1 cellular context compared by ENCODE assay signal in the genomic region with DNA sequence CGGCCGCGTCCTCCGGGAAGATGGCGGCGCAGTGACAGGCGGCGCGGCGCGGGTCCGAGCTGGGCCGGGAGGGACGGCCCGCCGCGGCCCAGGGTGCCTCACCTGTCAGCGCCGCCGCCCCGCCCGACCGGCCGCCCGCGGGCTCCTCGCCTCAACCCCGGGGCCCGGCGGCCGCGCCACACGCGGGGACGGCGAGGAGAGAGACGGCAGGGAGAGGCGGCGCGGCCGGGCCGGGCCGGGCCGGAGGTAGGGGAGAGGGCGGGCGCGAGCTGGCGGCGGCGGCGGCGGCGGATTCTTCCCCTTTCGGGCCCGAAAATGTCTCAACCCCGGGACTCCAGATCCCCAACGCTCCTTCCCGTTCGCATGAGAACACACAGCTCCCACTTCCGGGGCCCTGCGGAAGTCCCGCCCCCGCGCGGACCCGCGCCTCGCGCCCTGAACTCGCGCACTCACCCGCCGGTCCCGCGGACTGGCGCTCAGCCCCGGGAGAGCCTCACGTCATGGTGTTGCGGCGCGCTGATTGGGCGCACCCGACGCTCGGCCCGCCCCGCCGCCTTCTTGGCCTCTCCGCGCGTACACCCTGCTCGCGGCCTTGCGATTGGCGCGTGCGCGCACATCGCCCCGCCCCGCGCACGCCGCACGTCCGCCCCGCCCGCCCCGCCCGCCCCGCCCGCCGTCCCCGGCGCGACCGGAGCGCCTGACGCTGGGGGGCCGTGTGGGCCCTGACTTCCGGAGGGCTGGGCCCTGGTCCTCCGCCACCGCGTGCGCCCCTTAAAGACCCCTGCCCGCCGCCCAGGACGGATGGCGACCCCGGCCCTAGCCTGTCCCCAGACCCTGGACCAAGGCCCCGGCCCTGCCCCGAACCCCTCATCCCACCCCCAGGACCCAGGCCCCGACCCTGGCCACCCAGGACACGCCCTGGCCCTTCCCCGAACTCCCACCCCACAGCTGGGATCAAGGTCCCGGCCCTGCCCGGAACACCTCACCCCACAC.
A peak's percentile ranks its signal among the peaks of the same experiment; 100 is the strongest.
TF ChIP-seq lines count a peak whose summit lies in the region.

A gene (minus strand): TSS at position 380 of the 993 bp plus-strand sequence. CDS start 45,984 bp downstream, outside the sequence.

TF ChIP-seq in HepG2, 621 proteins besides CTCF, POLR2A, EP300 and RAD21 (continued from another document and continues in another):
- TF ChIP-seq, protein P1, sequence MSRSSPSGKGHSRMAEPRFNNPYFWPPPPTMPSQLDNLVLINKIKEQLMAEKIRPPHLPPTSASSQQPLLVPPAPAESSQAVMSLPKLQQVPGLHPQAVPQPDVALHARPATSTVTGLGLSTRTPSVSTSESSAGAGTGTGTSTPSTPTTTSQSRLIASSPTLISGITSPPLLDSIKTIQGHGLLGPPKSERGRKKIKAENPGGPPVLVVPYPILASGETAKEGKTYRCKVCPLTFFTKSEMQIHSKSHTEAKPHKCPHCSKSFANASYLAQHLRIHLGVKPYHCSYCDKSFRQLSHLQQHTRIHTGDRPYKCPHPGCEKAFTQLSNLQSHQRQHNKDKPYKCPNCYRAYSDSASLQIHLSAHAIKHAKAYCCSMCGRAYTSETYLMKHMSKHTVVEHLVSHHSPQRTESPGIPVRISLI (CRISPR knock-in tag; IDR thresholded peaks at IDR 0.05; ENCODE audit: borderline replicate concordance) = no peak
- TF ChIP-seq, protein P2, sequence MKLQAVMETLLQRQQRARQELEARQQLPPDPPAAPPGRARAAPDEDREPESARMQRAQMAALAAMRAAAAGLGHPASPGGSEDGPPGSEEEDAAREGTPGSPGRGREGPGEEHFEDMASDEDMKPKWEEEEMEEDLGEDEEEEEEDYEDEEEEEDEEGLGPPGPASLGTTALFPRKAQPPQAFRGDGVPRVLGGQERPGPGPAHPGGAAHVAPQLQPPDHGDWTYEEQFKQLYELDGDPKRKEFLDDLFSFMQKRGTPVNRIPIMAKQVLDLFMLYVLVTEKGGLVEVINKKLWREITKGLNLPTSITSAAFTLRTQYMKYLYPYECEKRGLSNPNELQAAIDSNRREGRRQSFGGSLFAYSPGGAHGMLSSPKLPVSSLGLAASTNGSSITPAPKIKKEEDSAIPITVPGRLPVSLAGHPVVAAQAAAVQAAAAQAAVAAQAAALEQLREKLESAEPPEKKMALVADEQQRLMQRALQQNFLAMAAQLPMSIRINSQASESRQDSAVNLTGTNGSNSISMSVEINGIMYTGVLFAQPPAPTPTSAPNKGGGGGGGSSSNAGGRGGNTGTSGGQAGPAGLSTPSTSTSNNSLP (IDR thresholded peaks at IDR 0.05; ENCODE audit: low read depth, low read length) = no peak
- TF ChIP-seq, protein P3, sequence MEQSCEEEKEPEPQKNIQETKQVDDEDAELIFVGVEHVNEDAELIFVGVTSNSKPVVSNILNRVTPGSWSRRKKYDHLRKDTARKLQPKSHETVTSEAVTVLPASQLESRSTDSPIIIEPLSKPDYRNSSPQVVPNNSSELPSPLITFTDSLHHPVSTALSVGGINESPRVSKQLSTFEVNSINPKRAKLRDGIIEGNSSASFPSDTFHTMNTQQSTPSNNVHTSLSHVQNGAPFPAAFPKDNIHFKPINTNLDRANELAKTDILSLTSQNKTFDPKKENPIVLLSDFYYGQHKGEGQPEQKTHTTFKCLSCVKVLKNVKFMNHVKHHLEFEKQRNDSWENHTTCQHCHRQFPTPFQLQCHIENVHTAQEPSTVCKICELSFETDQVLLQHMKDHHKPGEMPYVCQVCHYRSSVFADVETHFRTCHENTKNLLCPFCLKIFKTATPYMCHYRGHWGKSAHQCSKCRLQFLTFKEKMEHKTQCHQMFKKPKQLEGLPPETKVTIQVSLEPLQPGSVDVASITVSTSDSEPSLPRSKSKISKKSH (CRISPR knock-in tag; IDR thresholded peaks at IDR 0.05; ENCODE audit: borderline replicate concordance) = no peak
- peak; percentile 62 for TF ChIP-seq PHF20 (CRISPR knock-in tag; IDR thresholded peaks at IDR 0.05)
- TF ChIP-seq, protein P4, sequence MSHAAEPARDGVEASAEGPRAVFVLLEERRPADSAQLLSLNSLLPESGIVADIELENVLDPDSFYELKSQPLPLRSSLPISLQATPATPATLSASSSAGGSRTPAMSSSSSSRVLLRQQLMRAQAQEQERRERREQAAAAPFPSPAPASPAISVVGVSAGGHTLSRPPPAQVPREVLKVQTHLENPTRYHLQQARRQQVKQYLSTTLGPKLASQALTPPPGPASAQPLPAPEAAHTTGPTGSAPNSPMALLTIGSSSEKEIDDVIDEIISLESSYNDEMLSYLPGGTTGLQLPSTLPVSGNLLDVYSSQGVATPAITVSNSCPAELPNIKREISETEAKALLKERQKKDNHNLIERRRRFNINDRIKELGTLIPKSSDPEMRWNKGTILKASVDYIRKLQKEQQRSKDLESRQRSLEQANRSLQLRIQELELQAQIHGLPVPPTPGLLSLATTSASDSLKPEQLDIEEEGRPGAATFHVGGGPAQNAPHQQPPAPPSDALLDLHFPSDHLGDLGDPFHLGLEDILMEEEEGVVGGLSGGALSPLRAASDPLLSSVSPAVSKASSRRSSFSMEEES (CRISPR knock-in tag; IDR thresholded peaks at IDR 0.05) = no peak
- no peak for TF ChIP-seq ATAD3A (CRISPR knock-in tag; IDR thresholded peaks at IDR 0.05)
- TF ChIP-seq ZNF383 (CRISPR knock-in tag; IDR thresholded peaks at IDR 0.05; ENCODE audit: borderline replicate concordance) = no peak
- TF ChIP-seq ERF (CRISPR knock-in tag; IDR thresholded peaks at IDR 0.05) = peak; percentile 48
- TF ChIP-seq, protein P5, sequence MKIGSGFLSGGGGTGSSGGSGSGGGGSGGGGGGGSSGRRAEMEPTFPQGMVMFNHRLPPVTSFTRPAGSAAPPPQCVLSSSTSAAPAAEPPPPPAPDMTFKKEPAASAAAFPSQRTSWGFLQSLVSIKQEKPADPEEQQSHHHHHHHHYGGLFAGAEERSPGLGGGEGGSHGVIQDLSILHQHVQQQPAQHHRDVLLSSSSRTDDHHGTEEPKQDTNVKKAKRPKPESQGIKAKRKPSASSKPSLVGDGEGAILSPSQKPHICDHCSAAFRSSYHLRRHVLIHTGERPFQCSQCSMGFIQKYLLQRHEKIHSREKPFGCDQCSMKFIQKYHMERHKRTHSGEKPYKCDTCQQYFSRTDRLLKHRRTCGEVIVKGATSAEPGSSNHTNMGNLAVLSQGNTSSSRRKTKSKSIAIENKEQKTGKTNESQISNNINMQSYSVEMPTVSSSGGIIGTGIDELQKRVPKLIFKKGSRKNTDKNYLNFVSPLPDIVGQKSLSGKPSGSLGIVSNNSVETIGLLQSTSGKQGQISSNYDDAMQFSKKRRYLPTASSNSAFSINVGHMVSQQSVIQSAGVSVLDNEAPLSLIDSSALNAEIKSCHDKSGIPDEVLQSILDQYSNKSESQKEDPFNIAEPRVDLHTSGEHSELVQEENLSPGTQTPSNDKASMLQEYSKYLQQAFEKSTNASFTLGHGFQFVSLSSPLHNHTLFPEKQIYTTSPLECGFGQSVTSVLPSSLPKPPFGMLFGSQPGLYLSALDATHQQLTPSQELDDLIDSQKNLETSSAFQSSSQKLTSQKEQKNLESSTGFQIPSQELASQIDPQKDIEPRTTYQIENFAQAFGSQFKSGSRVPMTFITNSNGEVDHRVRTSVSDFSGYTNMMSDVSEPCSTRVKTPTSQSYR (CRISPR knock-in tag; IDR thresholded peaks at IDR 0.05; ENCODE audit: borderline replicate concordance) = no peak
- TF ChIP-seq, protein P6, sequence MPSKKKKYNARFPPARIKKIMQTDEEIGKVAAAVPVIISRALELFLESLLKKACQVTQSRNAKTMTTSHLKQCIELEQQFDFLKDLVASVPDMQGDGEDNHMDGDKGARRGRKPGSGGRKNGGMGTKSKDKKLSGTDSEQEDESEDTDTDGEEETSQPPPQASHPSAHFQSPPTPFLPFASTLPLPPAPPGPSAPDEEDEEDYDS (CRISPR knock-in tag; IDR thresholded peaks at IDR 0.05) = peak; percentile 33; the same call in 1 of the 2 replicates
- TF ChIP-seq TCF12 (IDR thresholded peaks at IDR 0.05) = no peak
- TF ChIP-seq TCF12 (CRISPR knock-in tag; IDR thresholded peaks at IDR 0.05) = no peak
- TF ChIP-seq SIN3A (IDR thresholded peaks at IDR 0.05; ENCODE audit: borderline replicate concordance, low read depth, low read length) = peak; percentile 66; the same call in 1 of the 2 replicates
- TF ChIP-seq GTF2F1 (IDR thresholded peaks at IDR 0.05; ENCODE audit: low read length) = no peak
- TF ChIP-seq, protein P7, sequence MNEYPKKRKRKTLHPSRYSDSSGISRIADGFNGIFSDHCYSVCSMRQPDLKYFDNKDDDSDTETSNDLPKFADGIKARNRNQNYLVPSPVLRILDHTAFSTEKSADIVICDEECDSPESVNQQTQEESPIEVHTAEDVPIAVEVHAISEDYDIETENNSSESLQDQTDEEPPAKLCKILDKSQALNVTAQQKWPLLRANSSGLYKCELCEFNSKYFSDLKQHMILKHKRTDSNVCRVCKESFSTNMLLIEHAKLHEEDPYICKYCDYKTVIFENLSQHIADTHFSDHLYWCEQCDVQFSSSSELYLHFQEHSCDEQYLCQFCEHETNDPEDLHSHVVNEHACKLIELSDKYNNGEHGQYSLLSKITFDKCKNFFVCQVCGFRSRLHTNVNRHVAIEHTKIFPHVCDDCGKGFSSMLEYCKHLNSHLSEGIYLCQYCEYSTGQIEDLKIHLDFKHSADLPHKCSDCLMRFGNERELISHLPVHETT (CRISPR knock-in tag; conservative IDR thresholded peaks at IDR 0.05) = peak; percentile 95
- TF ChIP-seq PCBP2 (optimal IDR thresholded peaks at IDR 0.05; ENCODE audit: low read depth, low read length, poor library complexity, severe bottlenecking) = no peak
- TF ChIP-seq, protein P8, sequence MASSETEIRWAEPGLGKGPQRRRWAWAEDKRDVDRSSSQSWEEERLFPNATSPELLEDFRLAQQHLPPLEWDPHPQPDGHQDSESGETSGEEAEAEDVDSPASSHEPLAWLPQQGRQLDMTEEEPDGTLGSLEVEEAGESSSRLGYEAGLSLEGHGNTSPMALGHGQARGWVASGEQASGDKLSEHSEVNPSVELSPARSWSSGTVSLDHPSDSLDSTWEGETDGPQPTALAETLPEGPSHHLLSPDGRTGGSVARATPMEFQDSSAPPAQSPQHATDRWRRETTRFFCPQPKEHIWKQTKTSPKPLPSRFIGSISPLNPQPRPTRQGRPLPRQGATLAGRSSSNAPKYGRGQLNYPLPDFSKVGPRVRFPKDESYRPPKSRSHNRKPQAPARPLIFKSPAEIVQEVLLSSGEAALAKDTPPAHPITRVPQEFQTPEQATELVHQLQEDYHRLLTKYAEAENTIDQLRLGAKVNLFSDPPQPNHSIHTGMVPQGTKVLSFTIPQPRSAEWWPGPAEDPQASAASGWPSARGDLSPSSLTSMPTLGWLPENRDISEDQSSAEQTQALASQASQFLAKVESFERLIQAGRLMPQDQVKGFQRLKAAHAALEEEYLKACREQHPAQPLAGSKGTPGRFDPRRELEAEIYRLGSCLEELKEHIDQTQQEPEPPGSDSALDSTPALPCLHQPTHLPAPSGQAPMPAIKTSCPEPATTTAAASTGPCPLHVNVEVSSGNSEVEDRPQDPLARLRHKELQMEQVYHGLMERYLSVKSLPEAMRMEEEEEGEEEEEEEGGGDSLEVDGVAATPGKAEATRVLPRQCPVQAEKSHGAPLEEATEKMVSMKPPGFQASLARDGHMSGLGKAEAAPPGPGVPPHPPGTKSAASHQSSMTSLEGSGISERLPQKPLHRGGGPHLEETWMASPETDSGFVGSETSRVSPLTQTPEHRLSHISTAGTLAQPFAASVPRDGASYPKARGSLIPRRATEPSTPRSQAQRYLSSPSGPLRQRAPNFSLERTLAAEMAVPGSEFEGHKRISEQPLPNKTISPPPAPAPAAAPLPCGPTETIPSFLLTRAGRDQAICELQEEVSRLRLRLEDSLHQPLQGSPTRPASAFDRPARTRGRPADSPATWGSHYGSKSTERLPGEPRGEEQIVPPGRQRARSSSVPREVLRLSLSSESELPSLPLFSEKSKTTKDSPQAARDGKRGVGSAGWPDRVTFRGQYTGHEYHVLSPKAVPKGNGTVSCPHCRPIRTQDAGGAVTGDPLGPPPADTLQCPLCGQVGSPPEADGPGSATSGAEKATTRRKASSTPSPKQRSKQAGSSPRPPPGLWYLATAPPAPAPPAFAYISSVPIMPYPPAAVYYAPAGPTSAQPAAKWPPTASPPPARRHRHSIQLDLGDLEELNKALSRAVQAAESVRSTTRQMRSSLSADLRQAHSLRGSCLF (CRISPR knock-in tag; IDR thresholded peaks at IDR 0.05; ENCODE audit: borderline replicate concordance) = no peak
- TF ChIP-seq FOSL1 (CRISPR knock-in tag; IDR thresholded peaks at IDR 0.05; ENCODE audit: borderline replicate concordance) = no peak
- TF ChIP-seq GFI1 (CRISPR knock-in tag; IDR thresholded peaks at IDR 0.05; ENCODE audit: borderline replicate concordance) = no peak
- TF ChIP-seq ATM (IDR thresholded peaks at IDR 0.05; ENCODE audit: borderline replicate concordance) = no peak
- TF ChIP-seq SALL1 (CRISPR knock-in tag; IDR thresholded peaks at IDR 0.05) = peak; percentile 64
- TF ChIP-seq, protein P9, sequence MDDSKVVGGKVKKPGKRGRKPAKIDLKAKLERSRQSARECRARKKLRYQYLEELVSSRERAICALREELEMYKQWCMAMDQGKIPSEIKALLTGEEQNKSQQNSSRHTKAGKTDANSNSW (CRISPR knock-in tag; IDR thresholded peaks at IDR 0.05; ENCODE audit: borderline replicate concordance) = no peak
- TF ChIP-seq CBX5 (CRISPR knock-in tag; IDR thresholded peaks at IDR 0.05; ENCODE audit: borderline replicate concordance) = 0 out of 2 replicates have a peak, but pooled peaks have one; percentile 12
- TF ChIP-seq, protein P10, sequence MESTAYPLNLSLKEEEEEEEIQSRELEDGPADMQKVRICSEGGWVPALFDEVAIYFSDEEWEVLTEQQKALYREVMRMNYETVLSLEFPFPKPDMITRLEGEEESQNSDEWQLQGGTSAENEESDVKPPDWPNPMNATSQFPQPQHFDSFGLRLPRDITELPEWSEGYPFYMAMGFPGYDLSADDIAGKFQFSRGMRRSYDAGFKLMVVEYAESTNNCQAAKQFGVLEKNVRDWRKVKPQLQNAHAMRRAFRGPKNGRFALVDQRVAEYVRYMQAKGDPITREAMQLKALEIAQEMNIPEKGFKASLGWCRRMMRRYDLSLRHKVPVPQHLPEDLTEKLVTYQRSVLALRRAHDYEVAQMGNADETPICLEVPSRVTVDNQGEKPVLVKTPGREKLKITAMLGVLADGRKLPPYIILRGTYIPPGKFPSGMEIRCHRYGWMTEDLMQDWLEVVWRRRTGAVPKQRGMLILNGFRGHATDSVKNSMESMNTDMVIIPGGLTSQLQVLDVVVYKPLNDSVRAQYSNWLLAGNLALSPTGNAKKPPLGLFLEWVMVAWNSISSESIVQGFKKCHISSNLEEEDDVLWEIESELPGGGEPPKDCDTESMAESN (CRISPR knock-in tag; conservative IDR thresholded peaks at IDR 0.05) = 0 out of 2 replicates have a peak, but pooled peaks have one; percentile 13
- TF ChIP-seq TGIF2 (CRISPR knock-in tag; IDR thresholded peaks at IDR 0.05) = no peak
- TF ChIP-seq ZKSCAN5 (CRISPR knock-in tag; IDR thresholded peaks at IDR 0.05) = no peak
- no peak for TF ChIP-seq SCMH1 (CRISPR knock-in tag; IDR thresholded peaks at IDR 0.05; ENCODE audit: borderline replicate concordance)
- TF ChIP-seq FIP1L1 (IDR thresholded peaks at IDR 0.05; ENCODE audit: borderline replicate concordance, insufficient read depth, low read depth, low read length) = no peak
